Comparison of ENCODE assay signal across 27 cellular contexts in the genomic region with DNA sequence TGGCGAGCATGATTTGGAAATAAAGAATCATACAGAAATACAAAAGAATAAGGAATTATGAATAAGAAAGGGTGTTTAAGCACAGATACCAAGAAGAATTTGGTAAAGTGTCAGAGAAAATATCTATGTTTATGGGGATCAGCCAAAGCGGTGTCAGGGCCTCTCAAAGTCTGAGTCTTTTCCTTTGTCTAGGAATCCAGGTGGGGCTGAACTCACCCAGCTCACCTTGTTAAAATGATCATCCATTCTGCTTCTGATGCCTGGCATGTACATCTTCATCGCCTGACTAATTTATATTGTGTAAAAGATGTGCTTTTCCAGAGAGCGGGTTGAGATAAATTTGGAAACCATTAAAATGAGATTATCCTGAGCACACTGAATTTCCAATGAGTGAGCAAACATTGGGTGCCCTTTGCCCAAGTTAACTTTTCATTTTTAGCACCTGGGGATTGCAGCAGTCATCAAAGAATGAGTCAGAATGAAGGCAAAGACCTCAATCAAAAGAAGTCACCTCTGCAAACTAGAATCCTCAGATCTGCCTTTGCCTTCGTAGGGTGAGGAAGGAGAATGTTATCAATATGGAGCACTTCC.
DNase-seq lines count a peak whose midpoint lies in the region; ATAC-seq, FAIRE-seq and TF ChIP-seq lines count a peak whose summit lies in the region.
"Had no signal": no experiment of that assay in that cellular context is flagged by ENCODE, and none has a peak within 500 bp of the region (broad histone marks: within the 10 kb centered on the region; RNA-seq: fewer than 3 reads in every experiment).

No MANE protein-coding gene starts in this region.

- no peak overlapping the region for H2AFZ ChIP-seq in mammary epithelial cell (ENCODE audit: low read depth, low read length)
- H2AFZ ChIP-seq in PC-9: peak overlapping the region; percentile 7; the same call in 1 of the 2 replicates

- H3K27me3 ChIP-seq in mammary epithelial cell (ENCODE audit: insufficient read depth, low read length) (no peaks in the 10 kb centered on the region), PC-9 (ENCODE audit: insufficient read depth, low read depth) (no peaks in the 10 kb centered on the region)
- H3K27me3 ChIP-seq: BE2C, SJSA1 had no signal

- intact Hi-C loops in mammary epithelial cell (cut with micrococcal nuclease): no loop called here
- intact Hi-C loops in MCF 10A (cut with micrococcal nuclease): no loop called here
- intact Hi-C loops in PC-9 (cut with micrococcal nuclease; ENCODE audit: unreplicated experiment): no loop called here

- H3K9me3 ChIP-seq in mammary epithelial cell (replicated peaks; ENCODE audit: insufficient read depth, low read length): no peaks in the 10 kb centered on the region
- no peaks in the 10 kb centered on the region for H3K9me3 ChIP-seq in PC-9 (ENCODE audit: insufficient read depth, low read depth)
- H3K9me3 ChIP-seq: BE2C, SJSA1 had no signal

- H3K27ac Mint-ChIP-seq in MCF 10A (ENCODE audit: low read depth, unreplicated experiment): no peak overlapping the region
- H3K27ac Mint-ChIP-seq: CD14-positive monocyte; CD8-positive, alpha-beta memory T cell had no signal

- no peak overlapping the region for H3K4me3 Mint-ChIP-seq in MCF 10A (ENCODE audit: unreplicated experiment)
- H3K4me3 Mint-ChIP-seq: CD14-positive monocyte; CD8-positive, alpha-beta memory T cell had no signal

- H4K20me1 ChIP-seq in mammary epithelial cell (ENCODE audit: insufficient read depth, low read length) (no peaks in the 10 kb centered on the region), PC-9 (ENCODE audit: insufficient read depth) (no peaks in the 10 kb centered on the region)

- no peak for ATAC-seq in HG03442 (IDR thresholded peaks at IDR 0.05; ENCODE audit: unreplicated experiment)
- ATAC-seq: Right ventricle myocardium inferior had no signal

- H3K4me3 ChIP-seq in mammary epithelial cell (replicated peaks in 1 of 3; ENCODE audit: insufficient read depth in 1 of 3, low read depth in 2 of 3, low read length in 3 of 3): no peak overlapping the region
- H3K4me3 ChIP-seq in PC-9: no peak overlapping the region
- H3K4me3 ChIP-seq: SJSA1 had no signal

- in situ Hi-C loops in mammary epithelial cell (cut with MboI; ENCODE audit: low sequenced_read_pairs in 2 of 2): no loop called here

- H3K4me1 Mint-ChIP-seq in MCF 10A (ENCODE audit: insufficient read depth, unreplicated experiment): no peaks in the 10 kb centered on the region
- H3K4me1 Mint-ChIP-seq: CD14-positive monocyte; CD8-positive, alpha-beta memory T cell had no signal

- H3K79me2 ChIP-seq in mammary epithelial cell (ENCODE audit: insufficient read depth, low read length) (no peaks in the 10 kb centered on the region), PC-9 (ENCODE audit: low read depth) (no peaks in the 10 kb centered on the region)

- no peaks in the 10 kb centered on the region for H3F3A ChIP-seq in PC-9 (ENCODE audit: insufficient read depth, low read depth)

- no peaks in the 10 kb centered on the region for H3K36me3 Mint-ChIP-seq in MCF 10A (ENCODE audit: insufficient read depth, unreplicated experiment)
- H3K36me3 Mint-ChIP-seq: CD14-positive monocyte; CD8-positive, alpha-beta memory T cell had no signal

- no peaks in the 10 kb centered on the region for H3K9me3 Mint-ChIP-seq in MCF 10A (ENCODE audit: unreplicated experiment)

- no peak for TF ChIP-seq CTCF in mammary epithelial cell (conservative IDR thresholded peaks at IDR 0.05 in 1 of 2, IDR thresholded peaks at IDR 0.05 in 1 of 2; ENCODE audit: extremely low read depth in 1 of 2, insufficient read depth in 1 of 2, low read depth in 1 of 2, low read length in 2 of 2)
- TF ChIP-seq CTCF in MCF 10A (IDR thresholded peaks at IDR 0.05; ENCODE audit: unreplicated experiment): no peak
- no peak for TF ChIP-seq CTCF in PC-9 (conservative IDR thresholded peaks at IDR 0.05)

- H3K27me3 Mint-ChIP-seq in MCF 10A (ENCODE audit: insufficient read depth, unreplicated experiment): no peaks in the 10 kb centered on the region

- WGBS in mammary epithelial cell (ENCODE audit: low coverage, missing lambda C conversion rate): 96% methylated on average over 5 of the region's 5 CpGs

- H3K4me2 ChIP-seq in mammary epithelial cell (ENCODE audit: insufficient read depth, low read depth, low read length) (no peak overlapping the region), PC-9 (peak overlapping the region; percentile 48)

- H3K27ac ChIP-seq in mammary epithelial cell (ENCODE audit: insufficient read depth, low read depth, low read length) (no peak overlapping the region), PC-9 (peak overlapping the region; percentile 52)
- H3K27ac ChIP-seq: SJSA1 had no signal

- dilution Hi-C loops in mammary epithelial cell (cut with HindIII; ENCODE audit: low sequenced_read_pairs): no loop called here

- peak; percentile 16 for DNase-seq in mammary epithelial cell
- no peak for DNase-seq in MCF 10A (ENCODE audit: unreplicated experiment)
- DNase-seq in PC-9: peak; percentile 1 to 66
- peak; percentile 26 for DNase-seq in kidney tubule cell (ENCODE audit: low spot score)
- DNase-seq in activated naive CD4-positive, alpha-beta T cell treated with Interleukin-2 at 50 U/mL for 16 hours: no peak
- DNase-seq in mesenteric fat pad (ENCODE audit: low spot score): no peak
- no peak for DNase-seq in frontal cortex (ENCODE audit: low spot score in 2 of 2)
- DNase-seq: 8988T; ACHN; BE2C; CD8-positive, alpha-beta memory T cell; DMS 273 treated with DMSO at 0.1 percent for 48 hours; DMS79; GF-D8; KBM-7; MM.1S; NCI-H1694 treated with DMSO at 0.1 percent for 48 hours; NCI-H2081; NCI-H524; NCI-H774 had no signal

- POLR2A ChIA-PET in MCF 10A (lab: Yijun Ruan, JAX): no interaction called here
- POLR2A ChIA-PET in PC-9 (lab: Charles Lee; ENCODE audit: unreplicated experiment): interaction anchor here (0.6 kb wide), 1 partner anchor 39 kb away, joined by 24 read pairs; no protein-coding TSS in a partner anchor

- FAIRE-seq in frontal cortex (lab: Jason Lieb, UNC): no peak
- FAIRE-seq: GM12891, GM19239, HTR-8/SVneo had no signal

- CTCF ChIA-PET in mammary epithelial cell (lab: Charles Lee; ENCODE audit: low non-redundant PET): no interaction called here
- CTCF ChIA-PET in MCF 10A (lab: Yijun Ruan, JAX): interaction anchor here (1.0 kb wide), 1 partner anchor 29 kb away, joined by 3 read pairs; no protein-coding TSS in a partner anchor
- CTCF ChIA-PET in PC-9 (lab: Charles Lee): no interaction called here

- BruUV-seq in mammary epithelial cell (replicated peaks; lab: Mats Ljungman, UMichigan) (no TSS peak), MCF 10A (replicated peaks; lab: Mats Ljungman, UMichigan) (no TSS peak), PC-9 (replicated peaks; lab: Mats Ljungman, UMichigan) (no TSS peak)

- no peaks in the 10 kb centered on the region for H3K36me3 ChIP-seq in mammary epithelial cell (ENCODE audit: insufficient read depth, low read length)
- no peaks in the 10 kb centered on the region for H3K36me3 ChIP-seq in PC-9 (ENCODE audit: low read depth)
- H3K36me3 ChIP-seq: SJSA1 had no signal

- H3K9me2 ChIP-seq in PC-9 (ENCODE audit: insufficient read depth): no peaks in the 10 kb centered on the region

- no peak overlapping the region for H3K9ac ChIP-seq in mammary epithelial cell (ENCODE audit: insufficient read depth, low read length)

- H3K4me1 ChIP-seq in mammary epithelial cell (ENCODE audit: insufficient read depth, low read length) (no peaks in the 10 kb centered on the region), PC-9 (replicated peaks; ENCODE audit: insufficient read depth) (peaks cover 19% of the 10 kb centered on the region)
- H3K4me1 ChIP-seq: BE2C, SJSA1 had no signal

Comparison
In these comparisons a context has a peak if more than half of its experiments do, and no peak if none do; other contexts are left out.
1. DNase-seq: peak in mammary epithelial cell (single experiment), PC-9 (2 of 2) and kidney tubule cell (single experiment); none in MCF 10A (single experiment), activated naive CD4-positive, alpha-beta T cell treated with Interleukin-2 at 50 U/mL for 16 hours (single experiment), mesenteric fat pad (single experiment) and frontal cortex (0 of 2).